In genomic region chr2:233251306-233252116, GRCh38 we compare ENCODE assay signal across 8 cellular contexts. TPM values are rescaled to one million over a fixed set of nuclear protein-coding genes. Genes with fewer than 3 reads are reported as not detected.
DNase-seq lines count a peak whose midpoint lies in the region; ATAC-seq and TF ChIP-seq lines count a peak whose summit lies in the region.

Gene ATG16L1, plus strand, starts transcription at chr2:233251673. Its CDS starts 155 bp downstream, at chr2:233251828.

- peaks cover 62% of the 10 kb centered on the region for H3K4me1 Mint-ChIP-seq in activated T-cell treated with anti-CD3 and anti-CD28 coated beads, Interleukin-2, amount 50 U/mL, for 4 hours (ENCODE audit: low read depth)

- ATAC-seq in DND-41 (ENCODE audit: insufficient read depth, low read depth) = peak; percentile 97
- peak; percentile 95 for ATAC-seq in GM21737 (IDR thresholded peaks at IDR 0.05; ENCODE audit: unreplicated experiment)
- ATAC-seq in Panc1 = peak; percentile 99
- ATAC-seq in activated T-cell treated with anti-CD3 and anti-CD28 coated beads, Interleukin-2, amount 50 U/mL, for 4 hours = peak; percentile 79 to 83

- no peaks in the 10 kb centered on the region for H3K9me3 Mint-ChIP-seq in activated T-cell treated with anti-CD3 and anti-CD28 coated beads, Interleukin-2, amount 50 U/mL, for 4 hours

- 0% methylated on average over 71 to 75 of the region's 75 CpGs for WGBS in esophagus, 2 donors

- in situ Hi-C loops in Panc1 (cut with HindIII; ENCODE audit: low pct_unique_long_range_greater_than_20kb, low sequenced_read_pairs) = no loop called here

- H3K9me3 ChIP-seq in DND-41 (ENCODE audit: insufficient read depth, low read length, severe bottlenecking) (no peaks in the 10 kb centered on the region), Panc1 (ENCODE audit: control insufficient read depth, insufficient read depth, low read depth, low read length) (peaks cover 10% of the 10 kb centered on the region; the same call in 1 of the 2 replicates), esophagus (ENCODE audit: control insufficient read depth in 2 of 2, insufficient read depth in 1 of 2, low read depth in 1 of 2, low read length in 1 of 2) (no peaks in the 10 kb centered on the region), muscle layer of colon (ENCODE audit: low read length) (no peaks in the 10 kb centered on the region)

- H3K4me3 Mint-ChIP-seq in activated T-cell treated with anti-CD3 and anti-CD28 coated beads, Interleukin-2, amount 50 U/mL, for 4 hours = peak within 1 kb of the TSS; percentile 93

- H2AFZ ChIP-seq in DND-41 (ENCODE audit: low read depth, low read length) (peak within 1 kb of the TSS; percentile 96), KMS-11 (ENCODE audit: low read depth) (peak within 1 kb of the TSS; percentile 92)

- peak within 1 kb of the TSS; percentile 77 for H3K9ac ChIP-seq in DND-41 (ENCODE audit: low read depth, low read length)
- peak within 1 kb of the TSS; percentile 68 for H3K9ac ChIP-seq in KMS-11
- H3K9ac ChIP-seq in muscle layer of colon (ENCODE audit: low read length) = peak within 1 kb of the TSS; percentile 40

- POLR2A ChIA-PET in Panc1 (lab: Charles Lee) = interaction anchor here (0.6 kb wide), 1 partner anchor 262 kb away, joined by 3 read pairs; no protein-coding TSS in a partner anchor

- H3K4me1 ChIP-seq in DND-41 (ENCODE audit: insufficient read depth, low read length) (peaks cover 31% of the 10 kb centered on the region), KMS-11 (ENCODE audit: low read depth, poor library complexity, severe bottlenecking) (peaks cover 18% of the 10 kb centered on the region), Panc1 (ENCODE audit: control insufficient read depth, insufficient read depth, low read length) (peaks cover 32% of the 10 kb centered on the region), esophagus (ENCODE audit: control insufficient read depth in 2 of 2, insufficient read depth in 2 of 2, low read length in 1 of 2) (no peaks in the 10 kb centered on the region), muscle layer of colon (ENCODE audit: insufficient read depth, low read length) (peaks cover 31% of the 10 kb centered on the region)

- TF ChIP-seq CTCF in DND-41 (IDR thresholded peaks at IDR 0.05; ENCODE audit: borderline replicate concordance, extremely low read depth, low read length, poor library complexity, severe bottlenecking) (peak; percentile 97), KMS-11 (conservative IDR thresholded peaks at IDR 0.05; ENCODE audit: low read depth, low read length) (peak; percentile 74), Panc1 (IDR thresholded peaks at IDR 0.05) (peak; percentile 99)

- peak within 1 kb of the TSS; percentile 81 to 93 for H3K4me3 ChIP-seq in DND-41 (ENCODE audit: low read depth in 1 of 2, low read length in 2 of 2)
- peak within 1 kb of the TSS; percentile 86 for H3K4me3 ChIP-seq in KMS-11 (IDR thresholded peaks at IDR 0.05; ENCODE audit: insufficient read depth, low read depth, low read length)
- peak within 1 kb of the TSS; percentile 55 to 98 for H3K4me3 ChIP-seq in Panc1 (ENCODE audit: low read depth in 2 of 2, low read length in 2 of 2)
- H3K4me3 ChIP-seq in esophagus (ENCODE audit: low read depth in 1 of 2, low read length in 2 of 2) = peak within 1 kb of the TSS; percentile 85 to 89
- peak within 1 kb of the TSS; percentile 74 to 86 for H3K4me3 ChIP-seq in muscle layer of colon (ENCODE audit: low read depth in 1 of 2, low read length in 2 of 2)

- peak within 1 kb of the TSS; percentile 93 for H3K4me2 ChIP-seq in DND-41 (ENCODE audit: insufficient read depth, low read length)
- H3K4me2 ChIP-seq in KMS-11 = peak within 1 kb of the TSS; percentile 79

- H4K20me1 ChIP-seq in DND-41 (ENCODE audit: insufficient read depth, low read length) (peaks cover 16% of the 10 kb centered on the region; the same call in 1 of the 2 replicates), KMS-11 (ENCODE audit: insufficient read depth) (0 out of 2 replicates have a peak, but pooled peaks cover 7% of the 10 kb centered on the region)

- H3K27me3 Mint-ChIP-seq in activated T-cell treated with anti-CD3 and anti-CD28 coated beads, Interleukin-2, amount 50 U/mL, for 4 hours (ENCODE audit: low read depth) = no peaks in the 10 kb centered on the region

- H3K79me2 ChIP-seq in DND-41 (ENCODE audit: insufficient read depth, low read length) (peaks cover 50% of the 10 kb centered on the region), KMS-11 (ENCODE audit: insufficient read depth, low read depth) (peaks cover 44% of the 10 kb centered on the region)

- peaks cover 27% of the 10 kb centered on the region for H3K36me3 ChIP-seq in DND-41 (ENCODE audit: insufficient read depth, low read length)
- H3K36me3 ChIP-seq in KMS-11 (ENCODE audit: insufficient read depth) = no peaks in the 10 kb centered on the region; the same call in 1 of the 2 replicates
- peaks cover 10% of the 10 kb centered on the region for H3K36me3 ChIP-seq in Panc1 (ENCODE audit: control insufficient read depth, insufficient read depth, low read length)
- H3K36me3 ChIP-seq in esophagus (ENCODE audit: control insufficient read depth in 2 of 2, insufficient read depth in 2 of 2, low read length in 1 of 2) = no peaks in the 10 kb centered on the region
- H3K36me3 ChIP-seq in muscle layer of colon (ENCODE audit: insufficient read depth, low read length) = peaks cover 8% of the 10 kb centered on the region

- peaks cover 25% of the 10 kb centered on the region for H3K36me3 Mint-ChIP-seq in activated T-cell treated with anti-CD3 and anti-CD28 coated beads, Interleukin-2, amount 50 U/mL, for 4 hours (ENCODE audit: insufficient read depth)

- intact Hi-C loops in Panc1 (cut with micrococcal nuclease; ENCODE audit: unreplicated experiment) = loop anchor here (5.0 kb wide), 1 partner anchor 269 kb away; no protein-coding TSS in a partner anchor

- H3K27me3 ChIP-seq in DND-41 (ENCODE audit: insufficient read depth, low read length, poor library complexity) (no peaks in the 10 kb centered on the region), KMS-11 (ENCODE audit: insufficient read depth, low read depth) (no peaks in the 10 kb centered on the region), Panc1 (ENCODE audit: control insufficient read depth, insufficient read depth, low read length) (no peaks in the 10 kb centered on the region), esophagus (ENCODE audit: control insufficient read depth in 1 of 2, insufficient read depth in 2 of 2, low read length in 2 of 2) (no peaks in the 10 kb centered on the region), muscle layer of colon (ENCODE audit: control insufficient read depth in 1 of 2, insufficient read depth in 2 of 2, low read length in 2 of 2) (no peaks in the 10 kb centered on the region)

- BruUV-seq in Panc1 (replicated peaks; lab: Mats Ljungman, UMichigan) = no TSS peak

- DNase-seq in DND-41 (peak; percentile 96), Panc1 (ENCODE audit: low read depth, low spot score) (peak; percentile 69)
- peak; percentile 93 for DNase-seq in activated T-cell treated with anti-CD3 and anti-CD28 coated beads, Interleukin-2, amount 50 U/mL, for 4 hours
- peak; percentile 89 for DNase-seq in stimulated activated CD8-positive, alpha-beta memory T cell treated with anti-CD3 and anti-CD28 coated beads, Interleukin-7, amount 100 ng/mL, for 24 hours (ENCODE audit: low read depth)

- H3K27ac ChIP-seq in DND-41 (ENCODE audit: low read length) (peak within 1 kb of the TSS; percentile 81), KMS-11 (peak within 1 kb of the TSS; percentile 44), Panc1 (ENCODE audit: low read length) (peak within 1 kb of the TSS; percentile 94), esophagus (ENCODE audit: low read depth in 2 of 2, low read length in 1 of 2) (peak within 1 kb of the TSS; percentile 78 to 97), muscle layer of colon (ENCODE audit: low read depth, low read length) (peak within 1 kb of the TSS; percentile 83)

- CTCF ChIA-PET in Panc1 (lab: Charles Lee) = interaction anchor here (0.7 to 1.1 kb wide), 3 partner anchors 223 to 398 kb away, joined by 3 to 4 read pairs (median 3); no protein-coding TSS in a partner anchor

RNA-seq across cellular contexts. Expression of gene ATG16L1, which starts in this region (rescaled TPM):
- total RNA-seq in Panc1 (2021; ENCODE audit: unreplicated experiment) = 52.3 TPM
- 29.2 TPM for polyA plus RNA-seq in Panc1 (2012; ENCODE audit: insufficient read length)
- total RNA-seq in activated T-cell treated with anti-CD3 and anti-CD28 coated beads, Interleukin-2, amount 50 U/mL, for 4 hours = 10 to 100 TPM; 36.2 to 37.8 (median 36.9) TPM
- polyA plus RNA-seq in esophagus = 1 to 10 TPM; 5.9 to 8.2 TPM

Comparison
In these comparisons a context has a peak if more than half of its experiments do, and no peak if none do; other contexts are left out.
1. Peak in every context shown above with its lines: DNase-seq, ATAC-seq, H3K4me3 ChIP-seq and H3K27ac ChIP-seq.
2. H3K27ac ChIP-seq: peak in every context shown above with its lines; median percentile 94 in Panc1; 88 in esophagus; 83 in muscle layer of colon; 81 in DND-41; 44 in KMS-11.